1 cellular context compared by ENCODE assay signal in genomic region chr19:17069249-17069648, GRCh38.
TF ChIP-seq lines count a peak whose summit lies in the region.

No MANE protein-coding gene starts in this region.

TF ChIP-seq in IMR-90, 13 proteins besides CTCF, POLR2A, EP300 and RAD21:
- TF ChIP-seq MAZ (IDR thresholded peaks at IDR 0.05; ENCODE audit: borderline replicate concordance, low read depth, low read length) (no peak), FOS (IDR thresholded peaks at IDR 0.05; ENCODE audit: low read depth, low read length) (no peak), MXI1 (IDR thresholded peaks at IDR 0.05; ENCODE audit: borderline replicate concordance, low read depth, low read length) (no peak), RFX5 (IDR thresholded peaks at IDR 0.05; ENCODE audit: low read depth, low read length) (no peak), MAFK (IDR thresholded peaks at IDR 0.05; ENCODE audit: low read depth, low read length) (no peak)
